Comparison of ENCODE assay signal across 8 cellular contexts in genomic region chr1:183472488-183473285, GRCh38. TPM values are rescaled to one million over a fixed set of nuclear protein-coding genes. Genes with fewer than 3 reads are reported as not detected.
DNase-seq lines count a peak whose midpoint lies in the region; ATAC-seq and TF ChIP-seq lines count a peak whose summit lies in the region.

TSS of gene SMG7 (plus strand) at chr1:183472499. CDS start at chr1:183472621, 122 bp downstream.

- peaks cover 21% of the 10 kb centered on the region for H3K27me3 Mint-ChIP-seq in endothelial cell (ENCODE audit: unreplicated experiment)

- peak within 1 kb of the TSS; percentile 96 for H3K4me3 ChIP-seq in GM12875 (ENCODE audit: low read depth, low read length)
- H3K4me3 ChIP-seq in NB4 (ENCODE audit: low read depth, low read length): peak within 1 kb of the TSS; percentile 81
- H3K4me3 ChIP-seq in muscle layer of duodenum (ENCODE audit: low read depth in 1 of 2, low read length in 2 of 2): peak within 1 kb of the TSS; percentile 89 to 97

- H3K4me1 Mint-ChIP-seq in endothelial cell (ENCODE audit: unreplicated experiment): peaks cover 16% of the 10 kb centered on the region
- peaks cover 29% of the 10 kb centered on the region for H3K4me1 Mint-ChIP-seq in stimulated activated effector memory CD8-positive, alpha-beta T cell treated with anti-CD3 and anti-CD28 coated beads, Interleukin-12 subunit alpha, Interleukin-12 subunit beta, amount 100 ng/mL, for 72 hours

- H3K4me1 ChIP-seq in muscle layer of duodenum (ENCODE audit: control insufficient read depth in 1 of 2, insufficient read depth in 2 of 2, low read length in 2 of 2): peaks cover 0 to 27% of the 10 kb centered on the region in 2 donors

- peaks cover 10% of the 10 kb centered on the region for H3K36me3 Mint-ChIP-seq in endothelial cell (ENCODE audit: low read depth, unreplicated experiment)
- peaks cover 30% of the 10 kb centered on the region for H3K36me3 Mint-ChIP-seq in stimulated activated effector memory CD8-positive, alpha-beta T cell treated with anti-CD3 and anti-CD28 coated beads, Interleukin-12 subunit alpha, Interleukin-12 subunit beta, amount 100 ng/mL, for 72 hours

- H3K9me3 Mint-ChIP-seq in endothelial cell (ENCODE audit: unreplicated experiment): no peaks in the 10 kb centered on the region
- no peaks in the 10 kb centered on the region for H3K9me3 Mint-ChIP-seq in stimulated activated effector memory CD8-positive, alpha-beta T cell treated with anti-CD3 and anti-CD28 coated beads, Interleukin-12 subunit alpha, Interleukin-12 subunit beta, amount 100 ng/mL, for 72 hours

- H3K9me3 ChIP-seq in muscle layer of duodenum (ENCODE audit: control insufficient read depth in 1 of 2, low read length in 2 of 2): no peaks in the 10 kb centered on the region

- TF ChIP-seq POLR2A in NB4 (IDR thresholded peaks at IDR 0.05; ENCODE audit: extremely low read depth, insufficient read length): no peak

- peak within 1 kb of the TSS; percentile 94 for H3K4me3 Mint-ChIP-seq in endothelial cell (ENCODE audit: unreplicated experiment)
- H3K4me3 Mint-ChIP-seq in stimulated activated effector memory CD8-positive, alpha-beta T cell treated with anti-CD3 and anti-CD28 coated beads, Interleukin-12 subunit alpha, Interleukin-12 subunit beta, amount 100 ng/mL, for 72 hours: peak within 1 kb of the TSS; percentile 97

- H3K27ac Mint-ChIP-seq in endothelial cell (ENCODE audit: unreplicated experiment): peak within 1 kb of the TSS; percentile 98
- peak within 1 kb of the TSS; percentile 100 for H3K27ac Mint-ChIP-seq in stimulated activated effector memory CD8-positive, alpha-beta T cell treated with anti-CD3 and anti-CD28 coated beads, Interleukin-12 subunit alpha, Interleukin-12 subunit beta, amount 100 ng/mL, for 72 hours

- TF ChIP-seq CTCF in GM12875 (IDR thresholded peaks at IDR 0.05; ENCODE audit: borderline replicate concordance, insufficient read depth, low read depth, low read length) (no peak), NB4 (IDR thresholded peaks at IDR 0.05; ENCODE audit: low read depth, low read length) (no peak), endothelial cell (IDR thresholded peaks at IDR 0.05; ENCODE audit: unreplicated experiment) (no peak)

- peak; percentile 0 for ATAC-seq in stimulated activated effector memory CD8-positive, alpha-beta T cell treated with anti-CD3 and anti-CD28 coated beads, Interleukin-12 subunit alpha, Interleukin-12 subunit beta, amount 100 ng/mL, for 72 hours

- H3K27ac ChIP-seq in muscle layer of duodenum (ENCODE audit: low read length): peak within 1 kb of the TSS; percentile 99

- DNase-seq in HCEC 1CT (peak; percentile 20), NB4 (ENCODE audit: low read depth) (peak; percentile 64), endothelial cell (ENCODE audit: low spot score) (no peak), NCI-H2029 treated with DMSO at 0.1 percent for 48 hours (lab: John Stamatoyannopoulos, UW) (no peak)
- peak; percentile 10 for DNase-seq in activated CD8-positive, alpha-beta memory T cell treated with anti-CD3 and anti-CD28 coated beads, Interleukin-2, amount 50 U/mL, for 1 hour (ENCODE audit: extremely low read depth)
- DNase-seq in stimulated activated effector memory CD8-positive, alpha-beta T cell treated with anti-CD3 and anti-CD28 coated beads, Interleukin-12 subunit alpha, Interleukin-12 subunit beta, amount 100 ng/mL, for 72 hours (ENCODE audit: low spot score in 2 of 2): no peak

- H3K27me3 ChIP-seq in muscle layer of duodenum (ENCODE audit: low read depth, low read length): no peaks in the 10 kb centered on the region

- peaks cover 0 to 13% of the 10 kb centered on the region in 2 donors for H3K36me3 ChIP-seq in muscle layer of duodenum (ENCODE audit: control insufficient read depth in 1 of 2, insufficient read depth in 2 of 2, low read length in 2 of 2)

RNA-seq across cellular contexts. Expression of gene SMG7, which starts in this region (rescaled TPM):
- 70.2 TPM for total RNA-seq in endothelial cell (ENCODE audit: unreplicated experiment)

Comparison
In these comparisons a context has a peak if more than half of its experiments do, and no peak if none do; other contexts are left out.
1. DNase-seq: peak in HCEC 1CT (single experiment), NB4 (single experiment) and activated CD8-positive, alpha-beta memory T cell treated with anti-CD3 and anti-CD28 coated beads, Interleukin-2, amount 50 U/mL, for 1 hour (single experiment); none in endothelial cell (single experiment), stimulated activated effector memory CD8-positive, alpha-beta T cell treated with anti-CD3 and anti-CD28 coated beads, Interleukin-12 subunit alpha, Interleukin-12 subunit beta, amount 100 ng/mL, for 72 hours (0 of 2) and NCI-H2029 treated with DMSO at 0.1 percent for 48 hours (single experiment).
2. Peak in every context shown above with its lines, with median percentiles within 50 percentile points of each other: H3K4me3 ChIP-seq.